ENCODE assay signal across 14 cellular contexts in the genomic region with DNA sequence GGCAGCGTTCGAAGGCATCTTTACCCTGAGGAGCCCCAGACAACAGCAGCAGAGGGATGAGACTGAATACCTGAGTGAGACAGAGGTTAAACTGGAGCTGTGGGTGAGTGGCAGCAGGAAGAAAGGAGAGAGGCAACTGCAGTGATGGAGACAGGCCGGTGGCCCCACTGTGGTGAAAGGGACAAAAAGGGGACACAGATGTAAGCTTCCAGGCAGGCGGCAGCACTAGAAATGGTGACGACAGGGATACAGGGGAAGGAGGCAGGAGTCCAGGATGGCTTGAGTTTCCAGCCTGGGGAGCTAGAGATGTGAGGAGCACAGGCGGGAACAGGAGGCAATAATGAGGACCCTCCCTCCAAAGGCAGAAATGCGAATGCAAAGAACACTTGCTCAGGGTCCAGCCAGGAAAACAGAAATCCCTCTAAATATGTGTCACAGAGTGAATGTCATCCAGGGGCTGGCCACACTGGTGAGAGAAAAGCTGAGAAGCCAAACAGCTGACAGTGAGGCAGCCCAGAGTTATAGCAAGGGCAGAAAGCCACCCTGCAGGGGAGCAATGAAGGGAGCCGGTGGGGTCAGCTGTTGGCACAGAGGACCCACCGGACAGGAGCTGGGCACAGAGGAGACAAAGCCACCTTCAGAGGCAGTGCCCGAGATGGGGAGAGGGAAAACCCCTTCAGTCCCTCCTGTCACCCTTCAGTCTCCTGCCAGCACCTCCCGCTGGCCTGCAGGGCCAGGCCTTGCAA.
DNase-seq lines count a peak whose midpoint lies in the region; ATAC-seq, FAIRE-seq and TF ChIP-seq lines count a peak whose summit lies in the region.
"Had no signal": no experiment of that assay in that cellular context is flagged by ENCODE, and none has a peak within 500 bp of the region (broad histone marks: within the 10 kb centered on the region; RNA-seq: fewer than 3 reads in every experiment).

No MANE protein-coding gene starts in this region.

- peaks cover 36% of the 10 kb centered on the region for H3K4me1 Mint-ChIP-seq in stimulated activated naive CD8-positive, alpha-beta T cell treated with anti-CD3 and anti-CD28 coated beads, Interleukin-15, amount 100 ng/mL, for 72 hours
- H3K4me1 Mint-ChIP-seq in effector memory CD8-positive, alpha-beta T cell (ENCODE audit: low read depth in 2 of 2): peaks cover 16 to 17% of the 10 kb centered on the region in 2 donors

- H3K9me3 ChIP-seq in neutrophil (no peaks in the 10 kb centered on the region), vagina (no peaks in the 10 kb centered on the region), kidney (ENCODE audit: control insufficient read depth in 1 of 2, low read length in 2 of 2) (no peaks in the 10 kb centered on the region)

- DNase-seq in stimulated activated naive CD8-positive, alpha-beta T cell treated with anti-CD3 and anti-CD28 coated beads, Interleukin-15, amount 100 ng/mL, for 72 hours: no peak
- no peak for DNase-seq in stimulated activated naive CD8-positive, alpha-beta T cell treated with anti-CD3 and anti-CD28 coated beads, Interleukin-15, Interleukin-2, amounts not matched to agents 100 U/mL and 50 U/mL, for 24 hours
- DNase-seq in effector memory CD8-positive, alpha-beta T cell: no peak
- DNase-seq in vagina (ENCODE audit: extremely low spot score in 2 of 2) (no peak), kidney (no peak)
- DNase-seq: foreskin melanocyte; NCI-H2171; stimulated activated CD4-positive, alpha-beta T cell treated with anti-CD3 and anti-CD28 coated beads, Interleukin-2, amount 100 ng/mL, for 48 hours had no signal

- H3K36me3 Mint-ChIP-seq in effector memory CD8-positive, alpha-beta T cell (ENCODE audit: insufficient read depth): peaks cover 62% of the 10 kb centered on the region

- H3K27me3 Mint-ChIP-seq in stimulated activated naive CD8-positive, alpha-beta T cell treated with anti-CD3 and anti-CD28 coated beads, Interleukin-15, amount 100 ng/mL, for 72 hours: no peaks in the 10 kb centered on the region
- no peaks in the 10 kb centered on the region for H3K27me3 Mint-ChIP-seq in effector memory CD8-positive, alpha-beta T cell
- H3K27me3 Mint-ChIP-seq: stimulated activated memory B cell treated with anti-CD40 and anti-IgM and Interleukin-4, amounts not matched to agents 10 μg/mL and 1 μg/mL and 100 μg/mL, for 72 hours had no signal

- peak overlapping the region; percentile 69 for H3K27ac ChIP-seq in neutrophil
- peak overlapping the region; percentile 36 for H3K27ac ChIP-seq in vagina
- H3K27ac ChIP-seq in kidney (ENCODE audit: low read depth in 2 of 2, low read length in 2 of 2): no peak overlapping the region

- H3K27me3 ChIP-seq in neutrophil (no peaks in the 10 kb centered on the region), vagina (no peaks in the 10 kb centered on the region)
- H3K27me3 ChIP-seq: dorsolateral prefrontal cortex had no signal

- TF ChIP-seq CTCF in neutrophil (IDR thresholded peaks at IDR 0.05) (no peak), vagina (IDR thresholded peaks at IDR 0.05) (no peak), kidney (IDR thresholded peaks at IDR 0.05; ENCODE audit: borderline replicate concordance, extremely low read depth, insufficient read depth) (no peak)

- no peak overlapping the region for H3K9ac ChIP-seq in kidney (ENCODE audit: low read length in 2 of 2)

- no peaks in the 10 kb centered on the region for H3K9me3 Mint-ChIP-seq in stimulated activated naive CD8-positive, alpha-beta T cell treated with anti-CD3 and anti-CD28 coated beads, Interleukin-15, amount 100 ng/mL, for 72 hours
- H3K9me3 Mint-ChIP-seq in effector memory CD8-positive, alpha-beta T cell: no peaks in the 10 kb centered on the region
- H3K9me3 Mint-ChIP-seq: GM23338; stimulated activated memory B cell treated with anti-CD40 and anti-IgM and Interleukin-4, amounts not matched to agents 10 μg/mL and 1 μg/mL and 100 μg/mL, for 72 hours had no signal

- H3K27ac Mint-ChIP-seq in stimulated activated naive CD8-positive, alpha-beta T cell treated with anti-CD3 and anti-CD28 coated beads, Interleukin-15, amount 100 ng/mL, for 72 hours: peak overlapping the region; percentile 22 to 61
- H3K27ac Mint-ChIP-seq in effector memory CD8-positive, alpha-beta T cell: peak overlapping the region; percentile 28 to 76
- H3K27ac Mint-ChIP-seq: GM23338; stimulated activated memory B cell treated with anti-CD40 and anti-IgM and Interleukin-4, amounts not matched to agents 10 μg/mL and 1 μg/mL and 100 μg/mL, for 72 hours had no signal

- intact Hi-C loops in vagina (cut with DNase I): loop anchor here (10.0 kb wide), 1 partner anchor 67 kb away; the partner anchor contains the start of gene TBC1D2B
- intact Hi-C loops in kidney (cut with DNase I): no loop called here

- FAIRE-seq in kidney (lab: Jason Lieb, UNC): no peak

- H3K4me1 ChIP-seq in neutrophil (ENCODE audit: control insufficient read depth in 1 of 2, insufficient read depth in 1 of 2, low read depth in 1 of 2, low read length in 1 of 2) (peaks cover 41% of the 10 kb centered on the region in 2 experiments), vagina (peaks cover 54% of the 10 kb centered on the region), kidney (ENCODE audit: control insufficient read depth in 1 of 2, insufficient read depth in 1 of 2, low read depth in 1 of 2, low read length in 2 of 2) (peaks cover 0 to 7% of the 10 kb centered on the region in 2 donors)

- H3K36me3 ChIP-seq in neutrophil (peaks cover 81% of the 10 kb centered on the region), vagina (peaks cover 0 to 61% of the 10 kb centered on the region in 2 donors), kidney (ENCODE audit: control insufficient read depth in 1 of 2, insufficient read depth in 2 of 2, low read length in 2 of 2) (peaks cover 17 to 35% of the 10 kb centered on the region in 2 donors)

- ATAC-seq in stimulated activated naive CD8-positive, alpha-beta T cell treated with anti-CD3 and anti-CD28 coated beads, Interleukin-15, amount 100 ng/mL, for 72 hours: no peak
- ATAC-seq in stimulated activated naive CD8-positive, alpha-beta T cell treated with anti-CD3 and anti-CD28 coated beads, Interleukin-15, Interleukin-2, amounts not matched to agents 100 U/mL and 50 U/mL, for 24 hours: no peak
- ATAC-seq in effector memory CD8-positive, alpha-beta T cell (replicated peaks): no peak
- ATAC-seq in HG03135 (IDR thresholded peaks at IDR 0.05; ENCODE audit: unreplicated experiment) (no peak), HG02571 (IDR thresholded peaks at IDR 0.05; ENCODE audit: unreplicated experiment) (no peak)
- ATAC-seq: GM23338; stimulated activated memory B cell treated with anti-CD40 and anti-IgM and Interleukin-4, amounts not matched to agents 10 μg/mL and 1 μg/mL and 100 μg/mL, for 72 hours had no signal

- H3K4me3 Mint-ChIP-seq in stimulated activated naive CD8-positive, alpha-beta T cell treated with anti-CD3 and anti-CD28 coated beads, Interleukin-15, amount 100 ng/mL, for 72 hours: no peak overlapping the region
- no peak overlapping the region for H3K4me3 Mint-ChIP-seq in effector memory CD8-positive, alpha-beta T cell
- H3K4me3 Mint-ChIP-seq: GM23338; stimulated activated memory B cell treated with anti-CD40 and anti-IgM and Interleukin-4, amounts not matched to agents 10 μg/mL and 1 μg/mL and 100 μg/mL, for 72 hours had no signal

- H3K4me3 ChIP-seq in neutrophil (ENCODE audit: low read depth in 1 of 2, low read length in 1 of 2) (no peak overlapping the region), vagina (no peak overlapping the region), kidney (ENCODE audit: low read length in 2 of 2) (no peak overlapping the region)
- H3K4me3 ChIP-seq: dorsolateral prefrontal cortex, GM23338 had no signal

- no peak for TF ChIP-seq POLR2A in vagina (IDR thresholded peaks at IDR 0.05)

Comparison
In these comparisons a context has a peak if more than half of its experiments do, and no peak if none do; other contexts are left out.
1. H3K27ac ChIP-seq: peak in neutrophil (single experiment) and vagina (single experiment); none in kidney (0 of 2).